9 cellular contexts compared by ENCODE assay signal in the genomic region with DNA sequence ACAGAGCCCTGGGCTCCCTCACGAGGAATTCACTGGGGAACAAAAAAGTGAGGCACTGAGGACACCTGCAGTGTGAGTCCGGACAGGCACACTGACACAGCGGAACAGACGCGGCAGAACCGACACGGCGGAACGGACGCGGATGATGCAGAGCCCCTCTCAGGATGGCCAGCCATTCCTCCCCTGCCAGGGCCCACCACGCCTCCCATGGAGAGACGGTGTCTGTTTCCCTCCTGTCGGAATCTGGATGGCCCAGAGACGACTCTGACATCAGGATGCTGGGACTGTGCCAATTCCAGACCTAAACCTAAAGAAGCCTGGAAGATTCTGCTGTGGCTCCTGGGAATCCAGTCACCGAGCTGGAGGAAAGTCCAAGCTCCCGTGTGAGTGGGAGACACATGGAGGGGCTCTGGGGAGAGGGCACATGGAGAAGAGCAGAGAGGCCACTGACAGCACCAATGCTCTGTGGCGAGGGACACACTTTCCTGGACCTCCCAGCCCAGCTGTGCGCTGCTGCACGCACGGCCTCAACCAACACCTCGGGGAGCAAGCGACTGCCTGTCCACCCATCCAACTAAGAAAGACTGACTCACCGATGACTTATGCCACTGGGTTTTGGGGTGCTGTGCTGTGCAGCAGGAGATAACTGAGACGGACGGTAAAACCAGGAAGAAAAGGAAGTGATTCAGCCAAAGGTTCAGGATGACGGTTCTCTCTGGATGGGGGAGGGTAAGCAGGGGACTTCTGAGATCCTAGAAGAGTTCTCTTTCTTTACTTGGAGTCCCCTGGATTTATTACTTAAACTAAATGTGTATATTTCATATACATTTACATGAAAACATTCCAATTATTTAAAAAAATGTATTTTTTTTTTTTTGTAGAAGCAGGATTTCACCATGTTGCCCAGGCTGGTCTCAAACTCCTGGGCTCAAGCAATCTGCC. TPM values are rescaled to one million over a fixed set of nuclear protein-coding genes. Genes with fewer than 3 reads are reported as not detected.
A peak's percentile ranks its signal among the peaks of the same experiment; 100 is the strongest.
DNase-seq lines count a peak whose midpoint lies in the region; ATAC-seq and TF ChIP-seq lines count a peak whose summit lies in the region.
"Had no signal": no experiment of that assay in that cellular context is flagged by ENCODE, and none has a peak within 500 bp of the region (broad histone marks: within the 10 kb centered on the region; RNA-seq: fewer than 3 reads in every experiment).

No MANE protein-coding gene starts in this region.

- peak overlapping the region; percentile 51 to 99 (median 97) for H3K27ac Mint-ChIP-seq in CD8-positive, alpha-beta memory T cell

- no peak overlapping the region for H3K4me3 ChIP-seq in CD8-positive, alpha-beta memory T cell (ENCODE audit: low read length)
- H3K4me3 ChIP-seq in mammary epithelial cell (replicated peaks in 1 of 3; ENCODE audit: insufficient read depth in 1 of 3, low read depth in 2 of 3, low read length in 3 of 3) (no peak overlapping the region), neuronal stem cell (ENCODE audit: low read length in 2 of 2) (no peak overlapping the region)

- peak overlapping the region in 1 of 7 donors; percentile 72 for H3K4me3 Mint-ChIP-seq in CD8-positive, alpha-beta memory T cell

- no peak for ATAC-seq in HG03521 (IDR thresholded peaks at IDR 0.05; ENCODE audit: unreplicated experiment)
- no peak for ATAC-seq in HG02571 (IDR thresholded peaks at IDR 0.05; ENCODE audit: unreplicated experiment)
- no peak for ATAC-seq in HG02763 (IDR thresholded peaks at IDR 0.05; ENCODE audit: unreplicated experiment)

- H2AK5ac ChIP-seq in neuronal stem cell (ENCODE audit: low read depth, low read length), result peak overlapping the region; percentile 63

- H3K36me3 Mint-ChIP-seq in CD8-positive, alpha-beta memory T cell, result peaks cover 0 to 27% (median 2%) of the 10 kb centered on the region in 3 donors

- WGBS in mammary epithelial cell (ENCODE audit: low coverage, missing lambda C conversion rate), result 33% methylated on average over 16 of the region's 27 CpGs
- no CpG with 5 or more reads among the region's 27 CpGs for WGBS in neuronal stem cell (ENCODE audit: extremely low coverage in 2 of 2, insufficient read length in 2 of 2, insufficient replicate concordance in 1 of 2), 2 donors

- H3K36me3 ChIP-seq in CD8-positive, alpha-beta memory T cell (ENCODE audit: insufficient read depth, low read length), result no peaks in the 10 kb centered on the region
- H3K36me3 ChIP-seq in mammary epithelial cell (ENCODE audit: insufficient read depth, low read length) (peaks cover 4% of the 10 kb centered on the region), neuronal stem cell (replicated peaks in 1 of 2; ENCODE audit: control insufficient read depth in 2 of 2, insufficient read depth in 2 of 2, low read length in 2 of 2) (peaks cover 3 to 47% of the 10 kb centered on the region in 2 donors)

- no peak overlapping the region for H2BK12ac ChIP-seq in neuronal stem cell (ENCODE audit: low read length)

- H3K27me3 ChIP-seq in CD8-positive, alpha-beta memory T cell (ENCODE audit: insufficient read depth, low read length, poor library complexity, severe bottlenecking), result no peaks in the 10 kb centered on the region
- no peaks in the 10 kb centered on the region for H3K27me3 ChIP-seq in mammary epithelial cell (ENCODE audit: insufficient read depth, low read length)
- H3K27me3 ChIP-seq in neuronal stem cell (ENCODE audit: control insufficient read depth in 3 of 3, insufficient read depth in 3 of 3, low read depth in 1 of 3, low read length in 3 of 3), result no peaks in the 10 kb centered on the region

- H3K79me1 ChIP-seq in neuronal stem cell (ENCODE audit: low read depth, low read length), result peaks cover 10% of the 10 kb centered on the region

- peak overlapping the region; percentile 87 for H3K27ac ChIP-seq in CD8-positive, alpha-beta memory T cell (ENCODE audit: low read depth, low read length)
- peak overlapping the region; percentile 83 for H3K27ac ChIP-seq in mammary epithelial cell (ENCODE audit: insufficient read depth, low read depth, low read length)
- H3K27ac ChIP-seq in neuronal stem cell (replicated peaks; ENCODE audit: low read length), result no peak overlapping the region

- CTCF ChIA-PET in CD8-positive, alpha-beta memory T cell (lab: Charles Lee), result interaction anchor here (1.5 kb wide), 1 partner anchor 119 kb away, joined by 5 read pairs; no protein-coding TSS in a partner anchor
- CTCF ChIA-PET in mammary epithelial cell (lab: Charles Lee; ENCODE audit: low non-redundant PET), result no interaction called here

- H4K8ac ChIP-seq in neuronal stem cell (ENCODE audit: low read depth, low read length), result no peak overlapping the region

- no peaks in the 10 kb centered on the region for H3K9me3 Mint-ChIP-seq in CD8-positive, alpha-beta memory T cell

- DNase-seq in CD8-positive, alpha-beta memory T cell, result peak in 1 of 5 donors; percentile 39
- DNase-seq in NCI-H226 (peak; percentile 99), mammary epithelial cell (peak; percentile 99), neuronal stem cell (ENCODE audit: low spot score) (no peak), NCI-H345 (lab: John Stamatoyannopoulos, UW) (no peak)

- peaks cover 70% of the 10 kb centered on the region for H3K79me2 ChIP-seq in mammary epithelial cell (ENCODE audit: insufficient read depth, low read length)

- no peaks in the 10 kb centered on the region for H4K20me1 ChIP-seq in mammary epithelial cell (ENCODE audit: insufficient read depth, low read length)

- no peak overlapping the region for H4K91ac ChIP-seq in neuronal stem cell (ENCODE audit: low read depth, low read length, poor library complexity)

- H3K4me2 ChIP-seq in mammary epithelial cell (ENCODE audit: insufficient read depth, low read depth, low read length), result peak overlapping the region; percentile 56
- no peak overlapping the region for H3K4me2 ChIP-seq in neuronal stem cell (ENCODE audit: insufficient read depth, low read length, poor library complexity, severe bottlenecking)

- BruUV-seq in mammary epithelial cell (replicated peaks; lab: Mats Ljungman, UMichigan), result TSS peak; percentile 8

- H3K9ac ChIP-seq in mammary epithelial cell (ENCODE audit: insufficient read depth, low read length), result peak overlapping the region; percentile 50
- H3K9ac ChIP-seq in neuronal stem cell (ENCODE audit: low read depth, low read length, poor library complexity), result no peak overlapping the region

- POLR2A ChIA-PET in CD8-positive, alpha-beta memory T cell (lab: Charles Lee), result no interaction called here

- peaks cover 0 to 2% of the 10 kb centered on the region in 2 donors for H3K27me3 Mint-ChIP-seq in CD8-positive, alpha-beta memory T cell

- dilution Hi-C loops in mammary epithelial cell (cut with HindIII; ENCODE audit: low sequenced_read_pairs), result loop anchor here (5.0 kb wide), 1 partner anchor 150 kb away; no protein-coding TSS in a partner anchor

- H3K4ac ChIP-seq in neuronal stem cell (ENCODE audit: low read length), result no peak overlapping the region

- peak overlapping the region; percentile 52 for H3K18ac ChIP-seq in neuronal stem cell (ENCODE audit: low read length)

- peak overlapping the region; percentile 44 for H3K23ac ChIP-seq in neuronal stem cell (ENCODE audit: low read depth, low read length, poor library complexity)

- H3K4me1 Mint-ChIP-seq in CD8-positive, alpha-beta memory T cell, result peaks cover 71 to 90% (median 86%) of the 10 kb centered on the region in 3 donors

- in situ Hi-C loops in mammary epithelial cell (cut with MboI; ENCODE audit: low sequenced_read_pairs in 2 of 2), result loop anchor here in 1 of 2 donors (5.0 kb wide), 1 partner anchor 155 kb away; no protein-coding TSS in a partner anchor

- H3K14ac ChIP-seq in neuronal stem cell (ENCODE audit: low read length), result no peak overlapping the region

- no peak overlapping the region for H2BK5ac ChIP-seq in neuronal stem cell (ENCODE audit: low read length)

- H2AFZ ChIP-seq in mammary epithelial cell (ENCODE audit: low read depth, low read length) (no peak overlapping the region), neuronal stem cell (ENCODE audit: low read length) (no peak overlapping the region)

- intact Hi-C loops in mammary epithelial cell (cut with micrococcal nuclease), result loop anchor here (2.0 kb wide), 1 partner anchor 30 kb away; no protein-coding TSS in a partner anchor

- H3K9me3 ChIP-seq in CD8-positive, alpha-beta memory T cell (ENCODE audit: low read length), result no peaks in the 10 kb centered on the region
- H3K9me3 ChIP-seq in mammary epithelial cell (replicated peaks; ENCODE audit: insufficient read depth, low read length), result no peaks in the 10 kb centered on the region
- no peaks in the 10 kb centered on the region for H3K9me3 ChIP-seq in neuronal stem cell (replicated peaks in 1 of 2; ENCODE audit: control insufficient read depth in 2 of 2, insufficient read depth in 1 of 2, low read depth in 1 of 2, low read length in 2 of 2)

- peaks cover 60% of the 10 kb centered on the region for H3K4me1 ChIP-seq in CD8-positive, alpha-beta memory T cell (ENCODE audit: insufficient read depth, low read length)
- H3K4me1 ChIP-seq in mammary epithelial cell (ENCODE audit: insufficient read depth, low read length) (peaks cover 74% of the 10 kb centered on the region), neuronal stem cell (ENCODE audit: control insufficient read depth in 2 of 2, insufficient read depth in 1 of 2, low read depth in 1 of 2, low read length in 2 of 2) (peaks cover 9 to 33% of the 10 kb centered on the region in 2 donors)

- TF ChIP-seq CTCF in mammary epithelial cell (conservative IDR thresholded peaks at IDR 0.05 in 1 of 2, IDR thresholded peaks at IDR 0.05 in 1 of 2; ENCODE audit: extremely low read depth in 1 of 2, insufficient read depth in 1 of 2, low read depth in 1 of 2, low read length in 2 of 2), result no peak

- no peak overlapping the region for H2BK120ac ChIP-seq in neuronal stem cell (ENCODE audit: low read depth, low read length)

- no peak overlapping the region for H2BK15ac ChIP-seq in neuronal stem cell (ENCODE audit: low read length)

RNA-seq across cellular contexts. Expression of gene ZBTB17, which starts 23.3 kb away (rescaled TPM):
- 10 to 100 TPM; 49.9 to 51.5 TPM for total RNA-seq in CD8-positive, alpha-beta memory T cell
- 24.7 TPM for polyA plus RNA-seq in CD8-positive, alpha-beta memory T cell
- 10 to 100 TPM; 26.2 to 36.6 TPM for total RNA-seq in mammary epithelial cell
- 25.2 TPM for polyA plus RNA-seq in mammary epithelial cell
- polyA minus RNA-seq in mammary epithelial cell, result 13.7 TPM
- 26.5 TPM for polyA plus RNA-seq in neuronal stem cell (2013, experiment 1 of 2)
- polyA plus RNA-seq in neuronal stem cell (2013, experiment 2 of 2), result 28.4 TPM

RNA-seq across cellular contexts. Expression of gene SRARP, which starts 51.4 kb away (rescaled TPM):
- total RNA-seq in CD8-positive, alpha-beta memory T cell, result not detected
- polyA plus RNA-seq in CD8-positive, alpha-beta memory T cell, result not detected
- total RNA-seq in mammary epithelial cell, result not detected
- not detected for polyA plus RNA-seq in mammary epithelial cell
- polyA minus RNA-seq in mammary epithelial cell, result not detected
- polyA plus RNA-seq in neuronal stem cell (2013, experiment 1 of 2), result not detected
- polyA plus RNA-seq in neuronal stem cell (2013, experiment 2 of 2), result not detected
- total RNA-seq: liver had no signal

Comparison
In these comparisons a context has a peak if more than half of its experiments do, and no peak if none do; other contexts are left out.
1. DNase-seq: peak in NCI-H226 (single experiment) and mammary epithelial cell (single experiment); none in neuronal stem cell (single experiment) and NCI-H345 (single experiment).